12 cellular contexts compared by ENCODE assay signal in the genomic region with DNA sequence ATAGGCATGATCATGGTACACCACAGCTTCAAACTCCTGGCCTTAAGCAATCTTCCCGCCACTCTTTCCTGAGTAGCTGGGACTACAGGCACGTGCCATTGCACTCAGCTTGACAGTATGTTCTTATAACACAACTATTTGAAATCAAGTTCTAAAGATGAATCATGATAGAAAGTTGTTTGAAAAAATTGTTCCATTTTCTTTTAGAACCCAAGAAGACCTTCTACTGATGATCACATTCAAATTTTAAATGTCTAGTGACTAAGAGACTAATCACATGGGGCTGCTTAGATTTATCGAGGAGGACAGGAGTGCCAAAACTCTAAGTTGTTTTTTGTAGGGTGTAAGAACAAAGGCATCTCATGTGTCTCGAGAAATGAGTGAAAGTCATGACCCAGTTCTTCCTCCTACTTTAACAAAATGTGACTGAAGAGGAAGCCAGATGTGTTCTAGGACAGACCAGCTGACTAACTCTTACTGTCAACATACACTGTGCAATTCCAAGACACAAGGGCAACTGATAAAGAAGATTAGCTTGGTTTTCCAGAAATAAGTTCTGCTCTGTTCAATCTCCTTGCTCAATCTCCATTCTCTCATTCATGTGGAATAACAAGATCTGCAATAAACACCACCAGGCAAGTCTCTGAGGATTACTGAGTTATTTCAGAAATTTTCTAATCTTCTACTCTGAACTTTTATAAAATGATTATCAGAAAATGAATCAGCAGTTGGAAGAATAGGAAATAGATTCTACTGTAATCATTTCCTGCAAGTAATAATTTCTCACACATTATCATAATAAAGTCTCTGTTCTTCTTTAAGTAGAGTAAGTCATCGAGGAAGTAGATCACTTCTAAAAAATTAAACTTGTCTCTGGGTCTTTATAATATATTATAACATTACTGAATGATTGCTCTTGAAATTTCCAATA.
DNase-seq lines count a peak whose midpoint lies in the region; ATAC-seq, FAIRE-seq and TF ChIP-seq lines count a peak whose summit lies in the region.
"Had no signal": no experiment of that assay in that cellular context is flagged by ENCODE, and none has a peak within 500 bp of the region (broad histone marks: within the 10 kb centered on the region; RNA-seq: fewer than 3 reads in every experiment).

No MANE protein-coding gene starts in this region.

- intact Hi-C loops in IMR-90 (cut with micrococcal nuclease): loop anchor here (1.0 to 5.0 kb wide), 2 partner anchors 35 to 154 kb away; partner anchors contain the start of gene PTX3
- intact Hi-C loops in activated CD4-positive, alpha-beta memory T cell treated with anti-CD3 and anti-CD28 coated beads for 36 hours (cut with micrococcal nuclease): no loop called here

- peaks cover 4% of the 10 kb centered on the region for H3K4me1 Mint-ChIP-seq in activated CD4-positive, alpha-beta memory T cell treated with anti-CD3 and anti-CD28 coated beads for 36 hours (ENCODE audit: low read depth)
- H3K4me1 Mint-ChIP-seq: naive B cell, T-helper 17 cell had no signal

- peak; percentile 86 for ATAC-seq in IMR-90 (ENCODE audit: low read depth)
- peak; percentile 77 for ATAC-seq in lung (ENCODE audit: insufficient read depth, low FRiP score)
- ATAC-seq: T-helper 17 cell had no signal

- H3K27me3 ChIP-seq in IMR-90 (ENCODE audit: control insufficient read depth, insufficient read depth, low read length) (no peaks in the 10 kb centered on the region), lung (ENCODE audit: control insufficient read depth, insufficient read depth) (no peaks in the 10 kb centered on the region), WERI-Rb-1 (ENCODE audit: insufficient read depth, low read depth, severe bottlenecking) (no peaks in the 10 kb centered on the region)

- H3K4me3 ChIP-seq in AG04449 (ENCODE audit: low read depth, low read length): no peak overlapping the region
- H3K4me3 ChIP-seq in IMR-90 (ENCODE audit: insufficient read depth, low read depth, low read length): no peak overlapping the region
- H3K4me3 ChIP-seq in lung: no peak overlapping the region
- no peak overlapping the region for H3K4me3 ChIP-seq in WERI-Rb-1 (ENCODE audit: low read depth, low read length)

- H3K4me2 ChIP-seq in IMR-90 (ENCODE audit: low read depth, low read length): peak overlapping the region; percentile 8; the same call in 1 of the 2 replicates

- H3K27ac ChIP-seq in IMR-90 (ENCODE audit: insufficient read depth, low read length) (peak overlapping the region; percentile 18; the same call in 1 of the 2 replicates), lung (ENCODE audit: low read depth in 1 of 2, low read length in 1 of 2) (no peak overlapping the region), WERI-Rb-1 (no peak overlapping the region)

- H3K9me3 Mint-ChIP-seq in activated CD4-positive, alpha-beta memory T cell treated with anti-CD3 and anti-CD28 coated beads for 36 hours: no peaks in the 10 kb centered on the region
- H3K9me3 Mint-ChIP-seq: activated T-helper 2 cell treated with anti-CD3 and anti-CD28 coated beads, Interferon-gamma antibody, Interleukin-2, Interleukin-4, amounts not matched to agents 10 μg/mL and 5 μg/mL and 100 μg/mL, durations not matched to agents 14 hours and 24 hours and 36 hours; naive B cell had no signal

- in situ Hi-C loops in IMR-90 (cut with MboI; ENCODE audit: low sequenced_read_pairs): no loop called here

- POLR2A ChIA-PET in AG04449 (lab: Yijun Ruan, JAX): interaction anchor here (0.8 to 1.1 kb wide), 2 partner anchors 9 to 78 kb away, joined by 3 to 4 read pairs; no protein-coding TSS in a partner anchor
- POLR2A ChIA-PET in IMR-90 (lab: Charles Lee; ENCODE audit: unreplicated experiment): no interaction called here
- POLR2A ChIA-PET in activated CD4-positive, alpha-beta memory T cell treated with anti-CD3 and anti-CD28 coated beads for 36 hours (lab: Charles Lee): no interaction called here

- H2AK5ac ChIP-seq in IMR-90 (ENCODE audit: low read depth, low read length): no peak overlapping the region

- no peak overlapping the region for H2BK15ac ChIP-seq in IMR-90 (ENCODE audit: low read depth, low read length)

- H3K79me1 ChIP-seq in IMR-90 (ENCODE audit: low read depth in 1 of 2, low read length in 2 of 2): no peaks in the 10 kb centered on the region

- no peak overlapping the region for H4K91ac ChIP-seq in IMR-90 (ENCODE audit: insufficient read depth, low read depth, low read length)

- no peak for FAIRE-seq in GM12892 (lab: Jason Lieb, UNC)

- no peak overlapping the region for H4K5ac ChIP-seq in IMR-90 (ENCODE audit: low read depth, low read length)

- no peak for TF ChIP-seq CTCF in AG04449 (IDR thresholded peaks at IDR 0.05; ENCODE audit: insufficient read depth, low read length, missing control alignments)
- no peak for TF ChIP-seq CTCF in IMR-90 (conservative IDR thresholded peaks at IDR 0.05; ENCODE audit: low read depth, low read length)
- TF ChIP-seq CTCF in lung (IDR thresholded peaks at IDR 0.05; ENCODE audit: control extremely low read depth, extremely low read depth): no peak
- TF ChIP-seq CTCF in WERI-Rb-1 (IDR thresholded peaks at IDR 0.05; ENCODE audit: low read depth, low read length): no peak

- H3K4me1 ChIP-seq in IMR-90 (ENCODE audit: control insufficient read depth, insufficient read depth, low read length) (no peaks in the 10 kb centered on the region), lung (ENCODE audit: control insufficient read depth in 2 of 2, insufficient read depth in 2 of 2, low read length in 2 of 2) (no peaks in the 10 kb centered on the region)

- CTCF ChIA-PET in AG04449 (lab: Yijun Ruan, JAX): interaction anchor here (1.1 kb wide), 1 partner anchor 18 kb away, joined by 3 read pairs; no protein-coding TSS in a partner anchor
- CTCF ChIA-PET in IMR-90 (lab: Yijun Ruan, JAX): no interaction called here
- CTCF ChIA-PET in activated CD4-positive, alpha-beta memory T cell treated with anti-CD3 and anti-CD28 coated beads for 36 hours (lab: Charles Lee): no interaction called here

- DNase-seq in AG04449 (ENCODE audit: low read depth, low spot score) (peak; percentile 90), IMR-90 (peak; percentile 93), dermis blood vessel endothelial cell (peak; percentile 91), lung (ENCODE audit: low spot score) (no peak), NCI-H2081 (lab: John Stamatoyannopoulos, UW) (no peak), WERI-Rb-1 (no peak), GM12892 (ENCODE audit: insufficient read length) (no peak)
- DNase-seq in activated CD4-positive, alpha-beta memory T cell treated with anti-CD3 and anti-CD28 coated beads for 36 hours: no peak
- DNase-seq: naive B cell, NCI-H510A, T-helper 17 cell had no signal

- no peak overlapping the region for H3K4ac ChIP-seq in IMR-90 (ENCODE audit: low read depth, low read length)

- no peak overlapping the region for H3K4me3 Mint-ChIP-seq in activated CD4-positive, alpha-beta memory T cell treated with anti-CD3 and anti-CD28 coated beads for 36 hours
- H3K4me3 Mint-ChIP-seq: naive B cell, T-helper 17 cell had no signal

- H3K9me3 ChIP-seq in IMR-90 (ENCODE audit: control insufficient read depth, insufficient read depth, low read length) (no peaks in the 10 kb centered on the region), lung (ENCODE audit: control insufficient read depth in 2 of 2, insufficient read depth in 1 of 2, low read length in 1 of 2) (no peaks in the 10 kb centered on the region), WERI-Rb-1 (ENCODE audit: severe bottlenecking) (no peaks in the 10 kb centered on the region)

- TF ChIP-seq POLR2A in IMR-90 (IDR thresholded peaks at IDR 0.05; ENCODE audit: low read depth, low read length) (no peak), GM12892 (IDR thresholded peaks at IDR 0.05; ENCODE audit: low read depth, low read length) (no peak)

- no TSS peak for BruUV-seq in IMR-90 (replicated peaks; lab: Mats Ljungman, UMichigan)

- H3K56ac ChIP-seq in IMR-90 (ENCODE audit: extremely low read depth, insufficient read depth, low read length): no peak overlapping the region

- WGBS in IMR-90 (ENCODE audit: extremely low coverage in 2 of 2, insufficient read length in 1 of 2), 2 experiments: no CpG with 5 or more reads among the region's 5 CpGs
- 57 to 66% methylated on average over 5 of the region's 5 CpGs for whole genome bisulfite sequencing in lung, 2 donors

- H3K18ac ChIP-seq in IMR-90 (ENCODE audit: low read depth, low read length): no peak overlapping the region

- H3K36me3 Mint-ChIP-seq in activated CD4-positive, alpha-beta memory T cell treated with anti-CD3 and anti-CD28 coated beads for 36 hours: no peaks in the 10 kb centered on the region
- H3K36me3 Mint-ChIP-seq: naive B cell had no signal

- dilution Hi-C loops in IMR-90 (cut with HindIII; ENCODE audit: low sequenced_read_pairs, unreplicated experiment): no loop called here

- no peak overlapping the region for H3K9ac ChIP-seq in IMR-90 (ENCODE audit: low read depth, low read length)

- no peak overlapping the region for H3K27ac Mint-ChIP-seq in activated CD4-positive, alpha-beta memory T cell treated with anti-CD3 and anti-CD28 coated beads for 36 hours
- H3K27ac Mint-ChIP-seq: activated T-helper 2 cell treated with anti-CD3 and anti-CD28 coated beads, Interferon-gamma antibody, Interleukin-2, Interleukin-4, amounts not matched to agents 10 μg/mL and 5 μg/mL and 100 μg/mL, durations not matched to agents 14 hours and 24 hours and 36 hours; naive B cell; T-helper 17 cell had no signal

- peak overlapping the region; percentile 38 for H2BK5ac ChIP-seq in IMR-90 (ENCODE audit: low read depth, low read length, poor library complexity, severe bottlenecking)

- no peak overlapping the region for H3K23ac ChIP-seq in IMR-90 (ENCODE audit: low read depth, low read length)

- H3K36me3 ChIP-seq in IMR-90 (ENCODE audit: control insufficient read depth, insufficient read depth, low read length) (no peaks in the 10 kb centered on the region), lung (ENCODE audit: control insufficient read depth in 2 of 2, insufficient read depth in 2 of 2, low read length in 2 of 2) (no peaks in the 10 kb centered on the region), WERI-Rb-1 (no peaks in the 10 kb centered on the region)

- H2AFZ ChIP-seq in IMR-90 (replicated peaks; ENCODE audit: low read length, poor library complexity): no peak overlapping the region

- H2BK120ac ChIP-seq in IMR-90 (ENCODE audit: low read depth, low read length): no peak overlapping the region

- H2BK20ac ChIP-seq in IMR-90 (ENCODE audit: low read depth, low read length): no peak overlapping the region

- no peaks in the 10 kb centered on the region for H3K27me3 Mint-ChIP-seq in activated CD4-positive, alpha-beta memory T cell treated with anti-CD3 and anti-CD28 coated beads for 36 hours
- H3K27me3 Mint-ChIP-seq: naive B cell, T-helper 17 cell had no signal

- no peak overlapping the region for H2AK9ac ChIP-seq in IMR-90 (replicated peaks; ENCODE audit: low read depth, low read length, poor library complexity)

- H3K9me1 ChIP-seq in IMR-90 (ENCODE audit: insufficient read depth, low read length): peaks cover 4% of the 10 kb centered on the region; the same call in 1 of the 2 replicates

- TF ChIP-seq RAD21 in IMR-90 (IDR thresholded peaks at IDR 0.05; ENCODE audit: low read length): no peak

- no peak overlapping the region for H4K8ac ChIP-seq in IMR-90 (ENCODE audit: low read depth in 2 of 2, low read length in 2 of 2)

- no peaks in the 10 kb centered on the region for H4K20me1 ChIP-seq in IMR-90 (ENCODE audit: insufficient read depth, low read length)

- H3K14ac ChIP-seq in IMR-90 (replicated peaks; ENCODE audit: low read depth, low read length): 0 out of 2 replicates have a peak overlapping the region, but pooled peaks have one; percentile 11

Comparison
In these comparisons a context has a peak if more than half of its experiments do, and no peak if none do; other contexts are left out.
1. DNase-seq: peak in AG04449 (single experiment), IMR-90 (single experiment) and dermis blood vessel endothelial cell (single experiment); none in lung (single experiment), activated CD4-positive, alpha-beta memory T cell treated with anti-CD3 and anti-CD28 coated beads for 36 hours (single experiment), NCI-H2081 (0 of 2), WERI-Rb-1 (single experiment) and GM12892 (single experiment).